In the genomic region with DNA sequence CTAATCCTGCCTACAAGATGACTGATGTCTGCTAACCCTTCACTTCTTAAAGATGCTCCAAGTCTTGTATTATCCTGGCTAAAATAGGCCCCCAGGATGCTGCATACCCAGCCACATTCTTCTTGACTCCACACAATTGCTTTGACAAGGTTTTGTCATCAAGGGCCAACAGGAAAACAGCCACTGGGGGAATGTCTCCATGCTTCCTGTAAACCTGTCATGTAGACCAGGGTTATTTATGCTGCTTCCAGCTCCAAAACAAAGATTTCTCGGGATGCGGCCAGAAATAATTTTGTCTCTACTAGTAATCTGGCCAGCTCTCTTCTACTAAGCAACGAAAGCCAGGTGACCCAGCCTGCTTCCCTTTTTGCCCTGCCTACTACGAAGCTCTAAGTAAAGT, we compare ENCODE assay signal across 1 cellular context.
TF ChIP-seq lines count a peak whose summit lies in the region.

No MANE protein-coding gene starts in this region.

TF ChIP-seq in HepG2, 621 proteins besides CTCF, POLR2A, EP300 and RAD21:
- TF ChIP-seq, protein P1, sequence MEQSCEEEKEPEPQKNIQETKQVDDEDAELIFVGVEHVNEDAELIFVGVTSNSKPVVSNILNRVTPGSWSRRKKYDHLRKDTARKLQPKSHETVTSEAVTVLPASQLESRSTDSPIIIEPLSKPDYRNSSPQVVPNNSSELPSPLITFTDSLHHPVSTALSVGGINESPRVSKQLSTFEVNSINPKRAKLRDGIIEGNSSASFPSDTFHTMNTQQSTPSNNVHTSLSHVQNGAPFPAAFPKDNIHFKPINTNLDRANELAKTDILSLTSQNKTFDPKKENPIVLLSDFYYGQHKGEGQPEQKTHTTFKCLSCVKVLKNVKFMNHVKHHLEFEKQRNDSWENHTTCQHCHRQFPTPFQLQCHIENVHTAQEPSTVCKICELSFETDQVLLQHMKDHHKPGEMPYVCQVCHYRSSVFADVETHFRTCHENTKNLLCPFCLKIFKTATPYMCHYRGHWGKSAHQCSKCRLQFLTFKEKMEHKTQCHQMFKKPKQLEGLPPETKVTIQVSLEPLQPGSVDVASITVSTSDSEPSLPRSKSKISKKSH (CRISPR knock-in tag; IDR thresholded peaks at IDR 0.05; ENCODE audit: borderline replicate concordance): no peak
- TF ChIP-seq, protein P2, sequence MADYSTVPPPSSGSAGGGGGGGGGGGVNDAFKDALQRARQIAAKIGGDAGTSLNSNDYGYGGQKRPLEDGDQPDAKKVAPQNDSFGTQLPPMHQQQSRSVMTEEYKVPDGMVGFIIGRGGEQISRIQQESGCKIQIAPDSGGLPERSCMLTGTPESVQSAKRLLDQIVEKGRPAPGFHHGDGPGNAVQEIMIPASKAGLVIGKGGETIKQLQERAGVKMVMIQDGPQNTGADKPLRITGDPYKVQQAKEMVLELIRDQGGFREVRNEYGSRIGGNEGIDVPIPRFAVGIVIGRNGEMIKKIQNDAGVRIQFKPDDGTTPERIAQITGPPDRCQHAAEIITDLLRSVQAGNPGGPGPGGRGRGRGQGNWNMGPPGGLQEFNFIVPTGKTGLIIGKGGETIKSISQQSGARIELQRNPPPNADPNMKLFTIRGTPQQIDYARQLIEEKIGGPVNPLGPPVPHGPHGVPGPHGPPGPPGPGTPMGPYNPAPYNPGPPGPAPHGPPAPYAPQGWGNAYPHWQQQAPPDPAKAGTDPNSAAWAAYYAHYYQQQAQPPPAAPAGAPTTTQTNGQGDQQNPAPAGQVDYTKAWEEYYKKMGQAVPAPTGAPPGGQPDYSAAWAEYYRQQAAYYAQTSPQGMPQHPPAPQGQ (CRISPR knock-in tag; IDR thresholded peaks at IDR 0.05; ENCODE audit: borderline replicate concordance): no peak
- TF ChIP-seq ATM (IDR thresholded peaks at IDR 0.05; ENCODE audit: borderline replicate concordance) (no peak), ZFX (CRISPR knock-in tag; IDR thresholded peaks at IDR 0.05; ENCODE audit: low read depth) (no peak), ZNF280D (CRISPR knock-in tag; IDR thresholded peaks at IDR 0.05) (no peak), ZNF724P (CRISPR knock-in tag; IDR thresholded peaks at IDR 0.05; ENCODE audit: borderline replicate concordance) (no peak), ATF7-NPFF (CRISPR knock-in tag; IDR thresholded peaks at IDR 0.05; ENCODE audit: low read depth) (no peak)
